Comparison of ENCODE assay signal across 24 cellular contexts in genomic region chr9:137325791-137326190, GRCh38.
"Had no signal": no experiment of that assay in that cellular context is flagged by ENCODE, and none has a peak within 500 bp of the region (broad histone marks: within the 10 kb centered on the region; RNA-seq: fewer than 3 reads in every experiment).

No MANE protein-coding gene starts in this region.

- H3K4me2 ChIP-seq: SK-N-SH had no signal

- H3K27ac ChIP-seq: breast epithelium, Peyer's patch, RWPE1, SJCRH30, VCaP had no signal

- ATAC-seq: K562 had no signal

- H3K36me3 ChIP-seq: breast epithelium, Peyer's patch, SJCRH30 had no signal

- H3K9me2 ChIP-seq: SK-N-SH had no signal

- H3K27me3 ChIP-seq: breast epithelium, Peyer's patch, SJCRH30 had no signal

- H3K9me3 ChIP-seq: breast epithelium, Peyer's patch, SJCRH30, SK-N-SH had no signal

- DNase-seq: activated CD4-positive, alpha-beta T cell treated with anti-CD3 and anti-CD28 coated beads for 36 hours; activated CD4-positive, alpha-beta T cell treated with anti-CD3 and anti-CD28 coated beads, Interleukin-2, amount 50 U/mL, for 4 hours; activated CD8-positive, alpha-beta memory T cell treated with anti-CD3 and anti-CD28 coated beads, Interleukin-2, amount 50 U/mL, for 48 hours; activated CD8-positive, alpha-beta T cell treated with anti-CD3 and anti-CD28 coated beads, Interleukin-2, amount 10 ng/mL, durations not matched to agents 7 days and 5 days; activated naive CD4-positive, alpha-beta T cell; activated T-cell treated with anti-CD3 and anti-CD28 coated beads, Interleukin-2, amount 50 U/mL, for 1 hour; aorta; caudate nucleus; Kasumi-1; NCI-H1105 treated with DMSO at 0.1 percent for 48 hours; NCI-H1436 treated with DMSO at 0.1 percent for 48 hours; NCI-H187; NCI-H2081; NCI-H510A treated with DMSO at 0.1 percent for 48 hours; NCI-H69; NK-92 treated with Interleukin-12 subunit alpha and Interleukin-12 subunit beta, amount 100 ng/mL, for 24 hours; Right ventricle myocardium superior; SJCRH30; SK-N-SH had no signal

- H3K9ac ChIP-seq: SK-N-SH had no signal

- H3K4me1 ChIP-seq: breast epithelium, SJCRH30 had no signal

- H3K4me3 Mint-ChIP-seq: activated CD4-positive, alpha-beta T cell treated with anti-CD3 and anti-CD28 coated beads for 36 hours had no signal

- H3K4me3 ChIP-seq: breast epithelium, K562, Peyer's patch, SJCRH30 had no signal
